ENCODE assay signal across 8 cellular contexts in the genomic region with DNA sequence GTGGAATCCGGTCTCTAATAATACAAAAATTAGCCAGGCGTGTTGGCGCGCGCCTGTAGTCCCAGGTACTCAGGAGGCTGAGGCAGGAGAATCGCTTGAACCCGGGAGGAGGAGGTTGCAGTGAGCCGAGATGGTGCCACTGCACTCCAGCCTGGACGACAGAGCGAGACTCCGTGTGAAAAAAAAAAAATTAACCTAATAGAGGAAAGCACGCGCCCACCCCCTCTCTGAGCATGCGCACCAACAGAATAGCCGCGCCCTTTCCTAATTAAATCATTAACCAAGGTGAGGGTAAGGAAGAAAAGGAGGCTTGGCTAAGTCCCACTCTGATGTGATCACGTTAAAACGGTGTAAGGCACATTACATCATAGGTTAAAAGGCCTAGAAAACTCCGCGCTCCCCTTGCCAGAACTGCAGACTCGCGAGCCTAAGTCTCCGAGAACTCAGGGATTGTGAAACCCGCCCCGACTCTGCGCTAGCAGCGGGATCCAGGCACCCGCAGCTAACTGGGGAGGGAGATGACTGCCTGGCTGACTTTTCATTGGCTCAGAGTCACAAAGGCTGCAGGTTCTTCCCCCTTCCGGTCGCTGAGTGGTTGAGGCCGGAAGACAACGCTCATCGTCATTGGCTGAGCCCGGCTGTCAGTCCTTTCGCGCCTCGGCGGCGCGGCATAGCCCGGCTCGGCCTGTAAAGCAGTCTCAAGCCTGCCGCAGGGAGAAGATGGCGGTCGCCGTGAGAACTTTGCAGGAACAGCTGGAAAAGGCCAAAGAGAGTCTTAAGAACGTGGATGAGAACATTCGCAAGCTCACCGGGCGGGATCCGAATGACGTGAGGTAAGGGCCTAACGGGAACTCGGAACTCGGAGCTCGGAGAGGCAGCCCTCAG. TPM values are rescaled to one million over a fixed set of nuclear protein-coding genes. Genes with fewer than 3 reads are reported as not detected.
DNase-seq lines count a peak whose midpoint lies in the region; ATAC-seq and TF ChIP-seq lines count a peak whose summit lies in the region.

PNN (plus strand) TSS at position 695 of the 885 bp plus-strand sequence; CDS start at position 721, 26 bp downstream.

- WGBS in right cardiac atrium: 5% methylated on average over 56 of the region's 56 CpGs

- H3K27me3 ChIP-seq in ascending aorta: no peaks in the 10 kb centered on the region
- no peaks in the 10 kb centered on the region for H3K27me3 ChIP-seq in right cardiac atrium (ENCODE audit: control insufficient read depth, insufficient read depth)
- H3K27me3 ChIP-seq in uterus: no peaks in the 10 kb centered on the region

- intact Hi-C loops in ascending aorta (cut with DNase I): loop anchor here (1.0 to 2.0 kb wide), 4 partner anchors 60 to 256 kb away; partner anchors contain the start of genes GEMIN2 and SEC23A
- intact Hi-C loops in right cardiac atrium (cut with DNase I): loop anchor here in 3 of 4 donors (5.0 to 10.0 kb wide), 4 partner anchors 70 to 260 kb away; partner anchors contain the start of genes FBXO33 (in 2 of the 3) and SEC23A (in 1 of the 3)
- intact Hi-C loops in uterus (cut with DNase I; ENCODE audit: low total_unique reads): no loop called here

- peaks cover 34% of the 10 kb centered on the region in 2 donors for H3K36me3 ChIP-seq in ascending aorta
- H3K36me3 ChIP-seq in uterus: no peaks in the 10 kb centered on the region

- peak; percentile 83 to 90 for TF ChIP-seq POLR2A in uterus (IDR thresholded peaks at IDR 0.05)

- H3K4me3 ChIP-seq in ascending aorta (peak within 1 kb of the TSS; percentile 72 to 92), right cardiac atrium (ENCODE audit: low read length) (peak within 1 kb of the TSS; percentile 83), uterus (peak within 1 kb of the TSS; percentile 77 to 93)

- H3K36me3 Mint-ChIP-seq in T-helper 2 cell treated with Interferon-gamma antibody and Interleukin-4, amounts not matched to agents 5 μg/mL and 100 μg/mL, for 36 hours (ENCODE audit: low read depth): peaks cover 44% of the 10 kb centered on the region

- no peaks in the 10 kb centered on the region for H3K27me3 Mint-ChIP-seq in T-helper 2 cell treated with Interferon-gamma antibody and Interleukin-4, amounts not matched to agents 5 μg/mL and 100 μg/mL, for 36 hours (ENCODE audit: low read depth)

- DNase-seq in NCI-H1930 (lab: John Stamatoyannopoulos, UW) (peak; percentile 96 to 97), ascending aorta (ENCODE audit: low spot score in 2 of 2) (peak; percentile 92 to 99), right cardiac atrium (peak; percentile 97 to 98 (median 98)), pulmonary artery endothelial cell (ENCODE audit: low read depth, low spot score) (peak; percentile 99), uterus (peak; percentile 97 to 98)
- peak; percentile 97 for DNase-seq in T-helper 2 cell treated with Interferon-gamma antibody and Interleukin-4, amounts not matched to agents 5 μg/mL and 100 μg/mL, for 36 hours (ENCODE audit: low spot score)

- H3K9me3 ChIP-seq in ascending aorta (no peaks in the 10 kb centered on the region), right cardiac atrium (ENCODE audit: control insufficient read depth, low read length) (no peaks in the 10 kb centered on the region), uterus (no peaks in the 10 kb centered on the region)

- peak; percentile 91 for ATAC-seq in GM18502 (IDR thresholded peaks at IDR 0.05; ENCODE audit: poor library complexity, unreplicated experiment)
- peak; percentile 98 for ATAC-seq in HG02970 (IDR thresholded peaks at IDR 0.05; ENCODE audit: low FRiP score, unreplicated experiment)
- ATAC-seq in right cardiac atrium: peak; percentile 98

- H3K4me1 ChIP-seq in ascending aorta (peaks cover 5 to 16% of the 10 kb centered on the region in 2 donors), right cardiac atrium (ENCODE audit: control insufficient read depth, insufficient read depth, low read length) (peaks cover 2% of the 10 kb centered on the region), uterus (peaks cover 8 to 10% of the 10 kb centered on the region in 2 donors)

- peaks cover 28% of the 10 kb centered on the region for H3K4me1 Mint-ChIP-seq in T-helper 2 cell treated with Interferon-gamma antibody and Interleukin-4, amounts not matched to agents 5 μg/mL and 100 μg/mL, for 36 hours (ENCODE audit: low read depth)

- H3K27ac ChIP-seq in ascending aorta: peak within 1 kb of the TSS; percentile 94 to 95
- peak within 1 kb of the TSS; percentile 98 for H3K27ac ChIP-seq in right cardiac atrium (ENCODE audit: low read length)
- H3K27ac ChIP-seq in uterus: peak within 1 kb of the TSS; percentile 95 to 97

- no peaks in the 10 kb centered on the region for H3K9me3 Mint-ChIP-seq in T-helper 2 cell treated with Interferon-gamma antibody and Interleukin-4, amounts not matched to agents 5 μg/mL and 100 μg/mL, for 36 hours

- TF ChIP-seq CTCF in ascending aorta (IDR thresholded peaks at IDR 0.05) (no peak), uterus (IDR thresholded peaks at IDR 0.05) (peak in 1 of 4 experiments; percentile 32)

- peak within 1 kb of the TSS; percentile 97 for H3K27ac Mint-ChIP-seq in T-helper 2 cell treated with Interferon-gamma antibody and Interleukin-4, amounts not matched to agents 5 μg/mL and 100 μg/mL, for 36 hours

- H3K4me3 Mint-ChIP-seq in T-helper 2 cell treated with Interferon-gamma antibody and Interleukin-4, amounts not matched to agents 5 μg/mL and 100 μg/mL, for 36 hours: peak within 1 kb of the TSS; percentile 94

RNA-seq across cellular contexts. Expression of gene PNN, which starts in this region (rescaled TPM):
- total RNA-seq in ascending aorta (19.3 TPM), right cardiac atrium (10 to 100 TPM; 25.2 to 32.5 (median 29.6) TPM), pulmonary artery endothelial cell (17.5 and 32.9 TPM in 2 replicates), uterus (10 to 100 TPM; 17.9 to 79.0 (median 39.2) TPM)
- 22.4 TPM for polyA plus RNA-seq in right cardiac atrium

Comparison
In these comparisons a context has a peak if more than half of its experiments do, and no peak if none do; other contexts are left out.
1. Peak in every context shown above with its lines: DNase-seq, ATAC-seq, H3K4me3 ChIP-seq and H3K27ac ChIP-seq.